8 cellular contexts compared by ENCODE assay signal in genomic region chr17:37770631-37771518, GRCh38. TPM values are rescaled to one million over a fixed set of nuclear protein-coding genes. Genes with fewer than 3 reads are reported as not detected.
DNase-seq lines count a peak whose midpoint lies in the region; ATAC-seq and TF ChIP-seq lines count a peak whose summit lies in the region.

No MANE protein-coding gene starts in this region.

- H3K4me3 Mint-ChIP-seq in CD4-positive, alpha-beta T cell: no peak overlapping the region
- no peak overlapping the region for H3K4me3 Mint-ChIP-seq in activated T-helper 2 cell treated with anti-CD3 and anti-CD28 coated beads, Interferon-gamma antibody, Interleukin-2, Interleukin-4, amounts not matched to agents 10 μg/mL and 5 μg/mL and 100 μg/mL, durations not matched to agents 14 hours and 24 hours and 36 hours (ENCODE audit: low read depth)

- peak in 4 of 10 experiments; percentile 4 to 13 (median 6) for DNase-seq in CD4-positive, alpha-beta T cell
- DNase-seq in HL-60 (ENCODE audit: low read depth in 1 of 2, low spot score in 1 of 2) (peak in 1 of 2 experiments; percentile 46), astrocyte of the cerebellum (ENCODE audit: low read depth) (peak; percentile 41), iris pigment epithelial cell (ENCODE audit: low read depth) (peak; percentile 63)
- DNase-seq in stimulated activated naive CD8-positive, alpha-beta T cell treated with anti-CD3 and anti-CD28 coated beads, Interleukin-15, Interleukin-2, amounts not matched to agents 100 U/mL and 50 U/mL, for 24 hours: peak; percentile 65
- DNase-seq in activated T-helper 2 cell treated with anti-CD3 and anti-CD28 coated beads, Interferon-gamma antibody, Interleukin-2, Interleukin-4, amounts not matched to agents 10 μg/mL and 5 μg/mL and 100 μg/mL, durations not matched to agents 14 hours and 24 hours and 36 hours (ENCODE audit: low spot score): no peak

- H3K4me2 ChIP-seq in OCI-LY1 (ENCODE audit: low read length): no peak overlapping the region

- H3K36me3 Mint-ChIP-seq in CD4-positive, alpha-beta T cell (ENCODE audit: low read depth): no peaks in the 10 kb centered on the region
- H3K36me3 Mint-ChIP-seq in activated T-helper 2 cell treated with anti-CD3 and anti-CD28 coated beads, Interferon-gamma antibody, Interleukin-2, Interleukin-4, amounts not matched to agents 10 μg/mL and 5 μg/mL and 100 μg/mL, durations not matched to agents 14 hours and 24 hours and 36 hours (ENCODE audit: low read depth): no peaks in the 10 kb centered on the region

- H3K4me3 ChIP-seq in HL-60 (replicated peaks; ENCODE audit: insufficient read depth, low read length): no peak overlapping the region
- no peak overlapping the region for H3K4me3 ChIP-seq in OCI-LY1 (ENCODE audit: low read depth, low read length, poor library complexity, severe bottlenecking)
- no peak overlapping the region for H3K4me3 ChIP-seq in astrocyte of the cerebellum (ENCODE audit: low read depth, low read length)

- H3K27ac ChIP-seq in CD4-positive, alpha-beta T cell (ENCODE audit: low read depth, low read length): no peak overlapping the region
- H3K27ac ChIP-seq in HL-60 (replicated peaks) (no peak overlapping the region), OCI-LY1 (ENCODE audit: low read depth, low read length, poor library complexity, severe bottlenecking) (no peak overlapping the region)

- H3K36me3 ChIP-seq in OCI-LY1 (ENCODE audit: insufficient read depth, low read length): no peaks in the 10 kb centered on the region; the same call in 1 of the 2 replicates

- peaks cover 4% of the 10 kb centered on the region for H3K4me1 Mint-ChIP-seq in CD4-positive, alpha-beta T cell (ENCODE audit: low read depth)
- peaks cover 63% of the 10 kb centered on the region for H3K4me1 Mint-ChIP-seq in activated T-helper 2 cell treated with anti-CD3 and anti-CD28 coated beads, Interferon-gamma antibody, Interleukin-2, Interleukin-4, amounts not matched to agents 10 μg/mL and 5 μg/mL and 100 μg/mL, durations not matched to agents 14 hours and 24 hours and 36 hours (ENCODE audit: low read depth)

- H3K27ac Mint-ChIP-seq in CD4-positive, alpha-beta T cell: no peak overlapping the region
- no peak overlapping the region for H3K27ac Mint-ChIP-seq in activated T-helper 2 cell treated with anti-CD3 and anti-CD28 coated beads, Interferon-gamma antibody, Interleukin-2, Interleukin-4, amounts not matched to agents 10 μg/mL and 5 μg/mL and 100 μg/mL, durations not matched to agents 14 hours and 24 hours and 36 hours

- H3F3A ChIP-seq in OCI-LY1 (ENCODE audit: insufficient read depth, low read length): no peaks in the 10 kb centered on the region

- H3K27me3 ChIP-seq in CD4-positive, alpha-beta T cell (ENCODE audit: control insufficient read depth, insufficient read depth, low read length): no peaks in the 10 kb centered on the region
- H3K27me3 ChIP-seq in HL-60 (ENCODE audit: insufficient read depth, poor library complexity, severe bottlenecking) (no peaks in the 10 kb centered on the region), OCI-LY1 (ENCODE audit: insufficient read depth, low read length) (no peaks in the 10 kb centered on the region)

- no peaks in the 10 kb centered on the region for H3K4me1 ChIP-seq in OCI-LY1 (ENCODE audit: insufficient read depth, low read length, severe bottlenecking)

- in situ Hi-C loops in astrocyte of the cerebellum (cut with HindIII; ENCODE audit: low sequenced_read_pairs): no loop called here

- H2AFZ ChIP-seq in OCI-LY1 (ENCODE audit: low read length): no peak overlapping the region

- no peaks in the 10 kb centered on the region for H3K9me3 ChIP-seq in CD4-positive, alpha-beta T cell (ENCODE audit: control insufficient read depth, low read length)
- no peaks in the 10 kb centered on the region for H3K9me3 ChIP-seq in OCI-LY1 (ENCODE audit: low read length)

- no peaks in the 10 kb centered on the region for H3K79me2 ChIP-seq in OCI-LY1 (ENCODE audit: insufficient read depth, low read length)

- H3K9me3 Mint-ChIP-seq in CD4-positive, alpha-beta T cell: no peaks in the 10 kb centered on the region
- H3K9me3 Mint-ChIP-seq in activated T-helper 2 cell treated with anti-CD3 and anti-CD28 coated beads, Interferon-gamma antibody, Interleukin-2, Interleukin-4, amounts not matched to agents 10 μg/mL and 5 μg/mL and 100 μg/mL, durations not matched to agents 14 hours and 24 hours and 36 hours: no peaks in the 10 kb centered on the region

- H4K20me1 ChIP-seq in OCI-LY1 (ENCODE audit: insufficient read depth, low read length): no peaks in the 10 kb centered on the region

- intact Hi-C loops in CD4-positive, alpha-beta T cell (cut with DNase I, micrococcal nuclease): loop anchor here in 1 of 2 experiments (5.0 kb wide), 1 partner anchor 244 kb away; no protein-coding TSS in a partner anchor
- intact Hi-C loops in activated T-helper 2 cell treated with anti-CD3 and anti-CD28 coated beads, Interferon-gamma antibody, Interleukin-2, Interleukin-4, amounts not matched to agents 10 μg/mL and 5 μg/mL and 100 μg/mL, durations not matched to agents 14 hours and 24 hours and 36 hours (cut with micrococcal nuclease): loop anchor here (5.0 kb wide), 3 partner anchors 61 to 76 kb away; no protein-coding TSS in a partner anchor

- POLR2A ChIA-PET in CD4-positive, alpha-beta T cell (lab: Charles Lee): no interaction called here

- ATAC-seq in CD4-positive, alpha-beta T cell (ENCODE audit: poor library complexity): no peak
- ATAC-seq in stimulated activated naive CD8-positive, alpha-beta T cell treated with anti-CD3 and anti-CD28 coated beads, Interleukin-15, Interleukin-2, amounts not matched to agents 100 U/mL and 50 U/mL, for 24 hours: no peak
- no peak for ATAC-seq in GM21723 (IDR thresholded peaks at IDR 0.05; ENCODE audit: unreplicated experiment)

- H3K9me2 ChIP-seq in OCI-LY1 (ENCODE audit: low read depth, low read length): no peaks in the 10 kb centered on the region

- peaks cover 14% of the 10 kb centered on the region for H3K27me3 Mint-ChIP-seq in CD4-positive, alpha-beta T cell
- H3K27me3 Mint-ChIP-seq in activated T-helper 2 cell treated with anti-CD3 and anti-CD28 coated beads, Interferon-gamma antibody, Interleukin-2, Interleukin-4, amounts not matched to agents 10 μg/mL and 5 μg/mL and 100 μg/mL, durations not matched to agents 14 hours and 24 hours and 36 hours (ENCODE audit: low read depth): peaks cover 8% of the 10 kb centered on the region

- TF ChIP-seq CTCF in CD4-positive, alpha-beta T cell (IDR thresholded peaks at IDR 0.05): peak; percentile 25
- TF ChIP-seq CTCF in HL-60 (IDR thresholded peaks at IDR 0.05; ENCODE audit: insufficient read depth, low read length) (peak; percentile 80), OCI-LY1 (IDR thresholded peaks at IDR 0.05; ENCODE audit: low read length) (peak; percentile 68), astrocyte of the cerebellum (IDR thresholded peaks at IDR 0.05; ENCODE audit: low read depth, low read length, missing control alignments) (peak; percentile 91)

- no peak overlapping the region for H3K9ac ChIP-seq in OCI-LY1 (ENCODE audit: low read length)

- CTCF ChIA-PET in CD4-positive, alpha-beta T cell (lab: Charles Lee): no interaction called here

RNA-seq across cellular contexts. Expression of gene HNF1B, which starts 26.0 kb away (rescaled TPM):
- not detected for total RNA-seq in CD4-positive, alpha-beta T cell
- 4.6 and 5.0 TPM in 2 replicates for total RNA-seq in activated T-helper 2 cell treated with anti-CD3 and anti-CD28 coated beads, Interferon-gamma antibody, Interleukin-2, Interleukin-4, amounts not matched to agents 10 μg/mL and 5 μg/mL and 100 μg/mL, durations not matched to agents 14 hours and 24 hours and 36 hours

Comparison
In these comparisons a context has a peak if more than half of its experiments do, and no peak if none do; other contexts are left out.
1. CTCF ChIP-seq: peak in every context shown above with its lines; median percentile 91 in astrocyte of the cerebellum; 80 in HL-60; 68 in OCI-LY1; 25 in CD4-positive, alpha-beta T cell.